In genomic region chr17:45161288-45162021, GRCh38 we compare ENCODE assay signal across 1 cellular context.
TF ChIP-seq lines count a peak whose summit lies in the region.

HEXIM2 (plus strand) TSS chr17:45161875; CDS start chr17:45162794, 919 bp downstream.

TF ChIP-seq in HepG2, 621 proteins besides CTCF, POLR2A, EP300 and RAD21 (continued from another document):
- TF ChIP-seq TFDP1 (CRISPR knock-in tag; IDR thresholded peaks at IDR 0.05; ENCODE audit: borderline replicate concordance): peak; percentile 62; the same call in 1 of the 2 replicates
- peak; percentile 24; the same call in 1 of the 2 replicates for TF ChIP-seq NRL (CRISPR knock-in tag; IDR thresholded peaks at IDR 0.05; ENCODE audit: borderline replicate concordance)
- peak; percentile 72 for TF ChIP-seq MAX (IDR thresholded peaks at IDR 0.05)
